ENCODE assay signal across 1 cellular context in the genomic region with DNA sequence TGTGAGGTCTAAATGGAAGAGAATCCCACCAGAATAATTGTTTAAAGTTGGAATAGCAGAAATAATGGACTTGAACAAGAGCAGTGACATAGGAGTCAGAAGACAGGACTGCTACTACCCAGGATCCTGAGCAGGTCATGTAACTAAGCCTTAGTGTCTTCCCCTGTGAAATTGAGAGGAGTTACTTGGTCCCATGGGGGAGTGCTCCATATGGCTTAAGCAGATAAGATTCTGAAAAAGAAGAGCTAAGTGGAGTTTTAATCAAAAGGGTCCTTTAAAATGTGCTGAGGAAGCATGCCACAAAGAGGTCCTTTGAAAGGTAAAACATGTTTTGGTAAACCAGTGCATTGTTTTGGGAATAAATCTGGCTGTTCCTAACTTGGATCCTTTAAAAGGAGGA.
TF ChIP-seq lines count a peak whose summit lies in the region.

No MANE protein-coding gene starts in this region.

TF ChIP-seq in HEK293, 187 proteins besides CTCF, POLR2A, EP300 and RAD21 (continued from another document):
- TF ChIP-seq, protein P1, sequence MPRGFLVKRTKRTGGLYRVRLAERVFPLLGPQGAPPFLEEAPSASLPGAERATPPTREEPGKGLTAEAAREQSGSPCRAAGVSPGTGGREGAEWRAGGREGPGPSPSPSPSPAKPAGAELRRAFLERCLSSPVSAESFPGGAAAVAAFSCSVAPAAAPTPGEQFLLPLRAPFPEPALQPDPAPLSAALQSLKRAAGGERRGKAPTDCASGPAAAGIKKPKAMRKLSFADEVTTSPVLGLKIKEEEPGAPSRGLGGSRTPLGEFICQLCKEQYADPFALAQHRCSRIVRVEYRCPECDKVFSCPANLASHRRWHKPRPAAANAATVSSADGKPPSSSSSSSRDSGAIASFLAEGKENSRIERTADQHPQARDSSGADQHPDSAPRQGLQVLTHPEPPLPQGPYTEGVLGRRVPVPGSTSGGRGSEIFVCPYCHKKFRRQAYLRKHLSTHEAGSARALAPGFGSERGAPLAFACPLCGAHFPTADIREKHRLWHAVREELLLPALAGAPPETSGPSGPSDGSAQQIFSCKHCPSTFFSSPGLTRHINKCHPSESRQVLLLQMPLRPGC (tag by site-specific recombination; IDR thresholded peaks at IDR 0.05) = no peak
- TF ChIP-seq ZSCAN4 (tag by site-specific recombination; IDR thresholded peaks at IDR 0.05) = no peak
- TF ChIP-seq ZNF10 (tag by site-specific recombination; IDR thresholded peaks at IDR 0.05) = no peak
- TF ChIP-seq, protein P2, sequence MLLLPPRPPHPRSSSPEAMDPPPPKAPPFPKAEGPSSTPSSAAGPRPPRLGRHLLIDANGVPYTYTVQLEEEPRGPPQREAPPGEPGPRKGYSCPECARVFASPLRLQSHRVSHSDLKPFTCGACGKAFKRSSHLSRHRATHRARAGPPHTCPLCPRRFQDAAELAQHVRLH (tag by site-specific recombination; IDR thresholded peaks at IDR 0.05) = no peak
- no peak for TF ChIP-seq SCRT2 (tag by site-specific recombination; IDR thresholded peaks at IDR 0.05)
- no peak for TF ChIP-seq ZXDB (tag by site-specific recombination; IDR thresholded peaks at IDR 0.05)
- TF ChIP-seq ZNF335 (tag by site-specific recombination; conservative IDR thresholded peaks at IDR 0.05) = 0 out of 2 replicates have a peak, but pooled peaks have one; percentile 48
- TF ChIP-seq BCL11A (tag by site-specific recombination; IDR thresholded peaks at IDR 0.05; ENCODE audit: low read depth) = no peak
- TF ChIP-seq, protein P3, sequence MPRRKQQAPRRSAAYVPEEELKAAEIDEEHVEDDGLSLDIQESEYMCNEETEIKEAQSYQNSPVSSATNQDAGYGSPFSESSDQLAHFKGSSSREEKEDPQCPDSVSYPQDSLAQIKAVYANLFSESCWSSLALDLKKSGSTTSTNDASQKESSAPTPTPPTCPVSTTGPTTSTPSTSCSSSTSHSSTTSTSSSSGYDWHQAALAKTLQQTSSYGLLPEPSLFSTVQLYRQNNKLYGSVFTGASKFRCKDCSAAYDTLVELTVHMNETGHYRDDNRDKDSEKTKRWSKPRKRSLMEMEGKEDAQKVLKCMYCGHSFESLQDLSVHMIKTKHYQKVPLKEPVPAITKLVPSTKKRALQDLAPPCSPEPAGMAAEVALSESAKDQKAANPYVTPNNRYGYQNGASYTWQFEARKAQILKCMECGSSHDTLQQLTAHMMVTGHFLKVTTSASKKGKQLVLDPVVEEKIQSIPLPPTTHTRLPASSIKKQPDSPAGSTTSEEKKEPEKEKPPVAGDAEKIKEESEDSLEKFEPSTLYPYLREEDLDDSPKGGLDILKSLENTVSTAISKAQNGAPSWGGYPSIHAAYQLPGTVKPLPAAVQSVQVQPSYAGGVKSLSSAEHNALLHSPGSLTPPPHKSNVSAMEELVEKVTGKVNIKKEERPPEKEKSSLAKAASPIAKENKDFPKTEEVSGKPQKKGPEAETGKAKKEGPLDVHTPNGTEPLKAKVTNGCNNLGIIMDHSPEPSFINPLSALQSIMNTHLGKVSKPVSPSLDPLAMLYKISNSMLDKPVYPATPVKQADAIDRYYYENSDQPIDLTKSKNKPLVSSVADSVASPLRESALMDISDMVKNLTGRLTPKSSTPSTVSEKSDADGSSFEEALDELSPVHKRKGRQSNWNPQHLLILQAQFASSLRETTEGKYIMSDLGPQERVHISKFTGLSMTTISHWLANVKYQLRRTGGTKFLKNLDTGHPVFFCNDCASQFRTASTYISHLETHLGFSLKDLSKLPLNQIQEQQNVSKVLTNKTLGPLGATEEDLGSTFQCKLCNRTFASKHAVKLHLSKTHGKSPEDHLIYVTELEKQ (tag by site-specific recombination; IDR thresholded peaks at IDR 0.05; ENCODE audit: borderline replicate concordance) = no peak
- TF ChIP-seq ZBTB8A (tag by site-specific recombination; IDR thresholded peaks at IDR 0.05) = no peak
